ENCODE assay signal across 33 cellular contexts in genomic region chr5:30337084-30337573, GRCh38.
"Had no signal": no experiment of that assay in that cellular context is flagged by ENCODE, and none has a peak within 500 bp of the region (broad histone marks: within the 10 kb centered on the region; RNA-seq: fewer than 3 reads in every experiment).

No MANE protein-coding gene starts in this region.

- H3K36me3 ChIP-seq: adrenal gland, esophagus muscularis mucosa, gastrocnemius medialis, heart right ventricle had no signal

- DNase-seq: activated CD4-positive, alpha-beta memory T cell treated with anti-CD3 and anti-CD28 coated beads for 36 hours; activated CD4-positive, alpha-beta T cell treated with anti-CD3 and anti-CD28 coated beads for 36 hours; activated CD4-positive, alpha-beta T cell treated with anti-CD3 and anti-CD28 coated beads, Interleukin-2, amount 10 ng/mL, durations not matched to agents 24 days and 14 days; activated CD4-positive, CD25-positive, alpha-beta regulatory T cell; activated CD4-positive, CD25-positive, alpha-beta regulatory T cell treated with anti-CD3 and anti-CD28 coated beads, Interleukin-2, amount 50 U/mL, for 72 hours; activated CD8-positive, alpha-beta memory T cell treated with anti-CD3 and anti-CD28 coated beads, Interleukin-2, amount 10 ng/mL, durations not matched to agents 7 days and 5 days; activated CD8-positive, alpha-beta memory T cell treated with anti-CD3 and anti-CD28 coated beads, Interleukin-2, amount 50 U/mL, for 4 hours; activated CD8-positive, alpha-beta T cell treated with anti-CD3 and anti-CD28 coated beads, Interleukin-2, amount 10 ng/mL, durations not matched to agents 7 days and 5 days; activated effector memory CD4-positive, alpha-beta T cell treated with anti-CD3 and anti-CD28 coated beads, Interleukin-2, amount 50 U/mL, for 16 hours; activated naive CD4-positive, alpha-beta T cell treated with anti-CD3 and anti-CD28 coated beads for 36 hours; activated naive CD8-positive, alpha-beta T cell treated with anti-CD3 and anti-CD28 coated beads for 36 hours; activated naive CD8-positive, alpha-beta T cell treated with anti-CD3 and anti-CD28 coated beads, Interleukin-2, amount 50 U/mL, for 24 hours; activated T-cell treated with anti-CD3 and anti-CD28 coated beads, Interleukin-2, amount 50 U/mL, for 1 hour; activated T-cell treated with anti-CD3 and anti-CD28 coated beads, Interleukin-2, amount 50 U/mL, for 48 hours; adrenal gland; amygdala; aorta; body of pancreas; caudate nucleus; cortex of kidney; dermis blood vessel endothelial cell; effector CD4-positive, alpha-beta T cell; effector memory CD8-positive, alpha-beta T cell; erythroblast; foreskin keratinocyte; gastrocnemius medialis; glutamatergic neuron; heart right ventricle had no signal

- H3K4me2 ChIP-seq: hepatocyte had no signal

- H3K4me3 ChIP-seq: adrenal gland, body of pancreas, esophagus muscularis mucosa, gastrocnemius medialis, heart right ventricle, hepatocyte had no signal

- H3K4me1 Mint-ChIP-seq: activated CD4-positive, alpha-beta T cell treated with anti-CD3 and anti-CD28 coated beads for 36 hours; activated CD4-positive, alpha-beta T cell treated with anti-CD3 and anti-CD28 coated beads, Interleukin-2, amount 10 ng/mL, durations not matched to agents 24 days and 14 days; activated CD8-positive, alpha-beta memory T cell treated with anti-CD3 and anti-CD28 coated beads, Interleukin-2, amount 10 ng/mL, durations not matched to agents 7 days and 5 days; activated naive CD4-positive, alpha-beta T cell treated with anti-CD3 and anti-CD28 coated beads, Interleukin-2, amount 50 U/mL, for 24 hours; activated naive CD8-positive, alpha-beta T cell treated with anti-CD3 and anti-CD28 coated beads for 36 hours; activated naive CD8-positive, alpha-beta T cell treated with anti-CD3 and anti-CD28 coated beads, Interleukin-2, amount 50 U/mL, for 24 hours had no signal

- H3K79me2 ChIP-seq: hepatocyte had no signal

- H3K27me3 Mint-ChIP-seq: activated CD4-positive, alpha-beta memory T cell treated with anti-CD3 and anti-CD28 coated beads for 36 hours; activated CD4-positive, alpha-beta T cell treated with anti-CD3 and anti-CD28 coated beads for 36 hours; activated CD4-positive, alpha-beta T cell treated with anti-CD3 and anti-CD28 coated beads, Interleukin-2, amount 10 ng/mL, durations not matched to agents 24 days and 14 days; activated CD8-positive, alpha-beta memory T cell treated with anti-CD3 and anti-CD28 coated beads, Interleukin-2, amount 10 ng/mL, durations not matched to agents 7 days and 5 days; activated naive CD4-positive, alpha-beta T cell treated with anti-CD3 and anti-CD28 coated beads, Interleukin-2, amount 50 U/mL, for 24 hours; activated naive CD8-positive, alpha-beta T cell treated with anti-CD3 and anti-CD28 coated beads for 36 hours; activated naive CD8-positive, alpha-beta T cell treated with anti-CD3 and anti-CD28 coated beads, Interleukin-2, amount 50 U/mL, for 24 hours; effector memory CD8-positive, alpha-beta T cell had no signal

- H3K4me1 ChIP-seq: adrenal gland, body of pancreas, esophagus muscularis mucosa, foreskin keratinocyte, gastrocnemius medialis, heart right ventricle had no signal

- H3K27ac ChIP-seq: adrenal gland, body of pancreas, esophagus muscularis mucosa, foreskin keratinocyte, gastrocnemius medialis, heart right ventricle, hepatocyte had no signal

- H2AFZ ChIP-seq: hepatocyte had no signal

- H3K27me3 ChIP-seq: adrenal gland, body of pancreas, esophagus muscularis mucosa, foreskin keratinocyte, gastrocnemius medialis, heart right ventricle, hepatocyte had no signal

- H3K27ac Mint-ChIP-seq: activated CD4-positive, alpha-beta memory T cell treated with anti-CD3 and anti-CD28 coated beads for 36 hours; activated CD4-positive, alpha-beta T cell treated with anti-CD3 and anti-CD28 coated beads for 36 hours; activated CD4-positive, alpha-beta T cell treated with anti-CD3 and anti-CD28 coated beads, Interleukin-2, amount 10 ng/mL, durations not matched to agents 24 days and 14 days; activated CD8-positive, alpha-beta memory T cell treated with anti-CD3 and anti-CD28 coated beads, Interleukin-2, amount 10 ng/mL, durations not matched to agents 7 days and 5 days; activated CD8-positive, alpha-beta T cell treated with anti-CD3 and anti-CD28 coated beads, Interleukin-2, amount 10 ng/mL, durations not matched to agents 7 days and 5 days; activated naive CD4-positive, alpha-beta T cell treated with anti-CD3 and anti-CD28 coated beads for 36 hours; activated naive CD4-positive, alpha-beta T cell treated with anti-CD3 and anti-CD28 coated beads, Interleukin-2, amount 50 U/mL, for 24 hours; activated naive CD8-positive, alpha-beta T cell treated with anti-CD3 and anti-CD28 coated beads for 36 hours; activated naive CD8-positive, alpha-beta T cell treated with anti-CD3 and anti-CD28 coated beads, Interleukin-2, amount 50 U/mL, for 24 hours; activated T-helper 1 cell treated with anti-CD3 and anti-CD28 coated beads, Interleukin-12 subunit alpha, Interleukin-12 subunit beta, Interleukin-2, Interleukin-4 antibody, amounts not matched to agents 30 ng/mL and 10 ng/mL and 1 ng/mL, durations not matched to agents 14 hours and 24 hours and 36 hours; activated T-helper 2 cell treated with anti-CD3 and anti-CD28 coated beads, Interferon-gamma antibody, Interleukin-2, Interleukin-4, amounts not matched to agents 10 μg/mL and 5 μg/mL and 100 μg/mL, durations not matched to agents 14 hours and 24 hours and 36 hours; effector memory CD8-positive, alpha-beta T cell had no signal

- H3K36me3 Mint-ChIP-seq: activated CD4-positive, alpha-beta memory T cell treated with anti-CD3 and anti-CD28 coated beads for 36 hours; activated CD8-positive, alpha-beta memory T cell treated with anti-CD3 and anti-CD28 coated beads, Interleukin-2, amount 10 ng/mL, durations not matched to agents 7 days and 5 days; activated naive CD4-positive, alpha-beta T cell treated with anti-CD3 and anti-CD28 coated beads, Interleukin-2, amount 50 U/mL, for 24 hours; activated naive CD8-positive, alpha-beta T cell treated with anti-CD3 and anti-CD28 coated beads for 36 hours had no signal

- H3K9me3 ChIP-seq: adrenal gland, body of pancreas, esophagus muscularis mucosa, gastrocnemius medialis had no signal

- H3K4me3 Mint-ChIP-seq: activated CD4-positive, alpha-beta memory T cell treated with anti-CD3 and anti-CD28 coated beads for 36 hours; activated CD4-positive, alpha-beta T cell treated with anti-CD3 and anti-CD28 coated beads for 36 hours; activated CD4-positive, alpha-beta T cell treated with anti-CD3 and anti-CD28 coated beads, Interleukin-2, amount 10 ng/mL, durations not matched to agents 24 days and 14 days; activated CD8-positive, alpha-beta memory T cell treated with anti-CD3 and anti-CD28 coated beads, Interleukin-2, amount 10 ng/mL, durations not matched to agents 7 days and 5 days; activated CD8-positive, alpha-beta T cell treated with anti-CD3 and anti-CD28 coated beads, Interleukin-2, amount 10 ng/mL, durations not matched to agents 7 days and 5 days; activated naive CD4-positive, alpha-beta T cell treated with anti-CD3 and anti-CD28 coated beads for 36 hours; activated naive CD4-positive, alpha-beta T cell treated with anti-CD3 and anti-CD28 coated beads, Interleukin-2, amount 50 U/mL, for 24 hours; activated naive CD8-positive, alpha-beta T cell treated with anti-CD3 and anti-CD28 coated beads for 36 hours; activated naive CD8-positive, alpha-beta T cell treated with anti-CD3 and anti-CD28 coated beads, Interleukin-2, amount 50 U/mL, for 24 hours; activated T-helper 1 cell treated with anti-CD3 and anti-CD28 coated beads, Interleukin-12 subunit alpha, Interleukin-12 subunit beta, Interleukin-2, Interleukin-4 antibody, amounts not matched to agents 30 ng/mL and 10 ng/mL and 1 ng/mL, durations not matched to agents 14 hours and 24 hours and 36 hours; effector memory CD8-positive, alpha-beta T cell had no signal

- H3K9me3 Mint-ChIP-seq: activated CD4-positive, alpha-beta T cell treated with anti-CD3 and anti-CD28 coated beads, Interleukin-2, amount 10 ng/mL, durations not matched to agents 24 days and 14 days; activated naive CD4-positive, alpha-beta T cell treated with anti-CD3 and anti-CD28 coated beads, Interleukin-2, amount 50 U/mL, for 24 hours had no signal
